Comparison of ENCODE assay signal across 9 cellular contexts in the genomic region with DNA sequence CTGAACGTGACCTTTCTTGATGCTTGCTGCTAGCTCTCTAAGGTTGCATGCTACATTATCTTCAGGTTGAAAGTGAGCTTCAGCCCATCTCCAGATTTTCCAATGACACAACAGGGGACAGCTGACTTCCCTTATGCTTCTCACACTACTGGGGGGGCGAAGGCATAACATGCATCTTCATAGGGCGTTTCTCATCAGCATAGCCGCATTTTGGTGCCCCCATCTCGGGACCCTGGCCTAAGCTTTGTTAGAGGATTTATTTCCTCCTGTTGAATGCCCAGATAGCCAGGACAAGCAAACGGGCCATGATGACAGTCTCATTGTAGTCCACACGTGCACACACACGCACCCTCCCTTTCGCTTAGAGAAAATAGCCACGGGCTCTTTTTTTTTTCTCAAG. TPM values are rescaled to one million over a fixed set of nuclear protein-coding genes. Genes with fewer than 3 reads are reported as not detected.
DNase-seq lines count a peak whose midpoint lies in the region; ATAC-seq and TF ChIP-seq lines count a peak whose summit lies in the region.
"Had no signal": no experiment of that assay in that cellular context is flagged by ENCODE, and none has a peak within 500 bp of the region (broad histone marks: within the 10 kb centered on the region; RNA-seq: fewer than 3 reads in every experiment).

No MANE protein-coding gene starts in this region.

- H3K9me2 ChIP-seq in GM23248 (ENCODE audit: insufficient read depth) = no peaks in the 10 kb centered on the region

- H3K9me3 ChIP-seq in GM23248 (ENCODE audit: low read depth) (no peaks in the 10 kb centered on the region), iPS-18a (ENCODE audit: control insufficient read depth, low read depth, low read length) (no peaks in the 10 kb centered on the region)

- H3K27ac ChIP-seq in GM23248 (no peak overlapping the region), brain microvascular endothelial cell (no peak overlapping the region), iPS-18a (ENCODE audit: low read length) (no peak overlapping the region)

- H3K4me1 ChIP-seq in GM23248 (ENCODE audit: insufficient read depth) (no peaks in the 10 kb centered on the region), iPS-18a (ENCODE audit: control insufficient read depth, low read depth, low read length) (no peaks in the 10 kb centered on the region)

- H3K79me2 ChIP-seq in GM23248 (ENCODE audit: insufficient read depth) = no peaks in the 10 kb centered on the region

- peak overlapping the region; percentile 70 for H3K4me2 ChIP-seq in GM23248 (ENCODE audit: unreplicated experiment)

- WGBS in GM23248 (ENCODE audit: low coverage in 1 of 2, low lambda C conversion rate in 2 of 2, missing lambda C conversion rate in 2 of 2), 2 experiments = 81 to 82% methylated on average over 10 of the region's 10 CpGs

- no peaks in the 10 kb centered on the region for H3F3A ChIP-seq in GM23248 (ENCODE audit: insufficient read depth)

- no peak for DNase-seq in GM23248
- DNase-seq in brain microvascular endothelial cell = no peak
- no peak for DNase-seq in retinal pigment epithelial cell (ENCODE audit: low read depth)
- no peak for DNase-seq in H4 (ENCODE audit: low spot score)
- DNase-seq in Ammon's horn (ENCODE audit: low spot score) = no peak
- DNase-seq in NCI-H1105 treated with DMSO at 0.1 percent for 48 hours (lab: John Stamatoyannopoulos, UW) = no peak
- DNase-seq: AML-193 had no signal

- H3K27me3 ChIP-seq in GM23248 (replicated peaks; ENCODE audit: insufficient read depth) (no peaks in the 10 kb centered on the region), brain microvascular endothelial cell (replicated peaks) (no peaks in the 10 kb centered on the region), iPS-18a (ENCODE audit: control insufficient read depth, insufficient read depth, low read length) (peaks cover 37% of the 10 kb centered on the region)

- no peak for ATAC-seq in GM21367 (IDR thresholded peaks at IDR 0.05; ENCODE audit: unreplicated experiment)

- TF ChIP-seq CTCF in brain microvascular endothelial cell (IDR thresholded peaks at IDR 0.05; ENCODE audit: low read depth, low read length, missing control alignments) (no peak), retinal pigment epithelial cell (conservative IDR thresholded peaks at IDR 0.05; ENCODE audit: low read depth, low read length) (no peak)

- H3K9ac ChIP-seq in GM23248 = no peak overlapping the region
- no peak overlapping the region for H3K9ac ChIP-seq in iPS-18a (ENCODE audit: low read length)

- no peak overlapping the region for H2AFZ ChIP-seq in GM23248

- H4K20me1 ChIP-seq in GM23248 (ENCODE audit: insufficient read depth) = no peaks in the 10 kb centered on the region

- peak overlapping the region; percentile 67; the same call in 1 of the 2 replicates for H3K4me3 ChIP-seq in GM23248
- peak overlapping the region; percentile 57 for H3K4me3 ChIP-seq in brain microvascular endothelial cell (ENCODE audit: low read depth, low read length)
- peak overlapping the region; percentile 53 for H3K4me3 ChIP-seq in iPS-18a (ENCODE audit: low read length)
- peak overlapping the region; percentile 50 for H3K4me3 ChIP-seq in retinal pigment epithelial cell (ENCODE audit: low read length)

- in situ Hi-C loops in GM23248 (cut with MboI) = no loop called here
- in situ Hi-C loops in brain microvascular endothelial cell (cut with HindIII; ENCODE audit: low pct_ligation_motif_present, low sequenced_read_pairs) = no loop called here

- H3K36me3 ChIP-seq in GM23248 (ENCODE audit: low read depth) (no peaks in the 10 kb centered on the region), brain microvascular endothelial cell (replicated peaks) (no peaks in the 10 kb centered on the region), iPS-18a (ENCODE audit: control insufficient read depth, low read depth, low read length) (no peaks in the 10 kb centered on the region)

RNA-seq across cellular contexts. Expression of a gene that starts 30.7 kb away (rescaled TPM):
- 6.4 and 12.5 TPM in 2 replicates for total RNA-seq in GM23248 (2014; rRNA removed; shearing (Covaris generic))
- polyA plus RNA-seq in GM23248 (2016; fragmentation: Nextera tagmentation; extraction: Ambion mirVana) = 22.0 and 24.2 TPM in 2 replicates
- 0.31 and 1.0 TPM in 2 replicates for total RNA-seq in H4 (2014; rRNA removed; shearing (Covaris generic))
